In genomic region chr6:39111280-39111679, GRCh38 we compare ENCODE assay signal across 28 cellular contexts. TPM values are rescaled to one million over a fixed set of nuclear protein-coding genes. Genes with fewer than 3 reads are reported as not detected.
A peak's percentile ranks its signal among the peaks of the same experiment; 100 is the strongest.
DNase-seq lines count a peak whose midpoint lies in the region; ATAC-seq, FAIRE-seq and TF ChIP-seq lines count a peak whose summit lies in the region.
"Had no signal": no experiment of that assay in that cellular context is flagged by ENCODE, and none has a peak within 500 bp of the region (broad histone marks: within the 10 kb centered on the region; RNA-seq: fewer than 3 reads in every experiment).

No MANE protein-coding gene starts in this region.

- H3K4me1 ChIP-seq in K562 (replicated peaks in 1 of 2; ENCODE audit: control insufficient read depth in 2 of 2, insufficient read depth in 2 of 2, low read length in 2 of 2) (peaks cover 6 to 10% of the 10 kb centered on the region in 2 experiments; a peak in 4 of 5 replicates), stomach (peaks cover 5 to 43% (median 22%) of the 10 kb centered on the region in 4 donors), gastroesophageal sphincter (peaks cover 3 to 25% (median 6%) of the 10 kb centered on the region in 3 donors)

- no peaks in the 10 kb centered on the region for H3K9me3 ChIP-seq in K562 (replicated peaks; ENCODE audit: control insufficient read depth, insufficient read depth, low read depth, low read length)
- H3K9me3 ChIP-seq in stomach, result no peaks in the 10 kb centered on the region
- H3K9me3 ChIP-seq in gastroesophageal sphincter, result no peaks in the 10 kb centered on the region
- H3K9me3 ChIP-seq: MG63, SK-N-SH, tibial nerve had no signal

- DNase-seq in natural killer cell treated with Interleukin-12 subunit alpha and Interleukin-12 subunit beta and Interleukin-15 and Interleukin-18, amount 100 ng/mL, for 72 hours (ENCODE audit: low spot score), result no peak
- DNase-seq in natural killer cell (no peak), K562 (ENCODE audit: extremely low read depth in 1 of 4, low spot score in 3 of 4) (no peak), stomach (no peak)
- no peak for DNase-seq in T-helper 2 cell treated with Interferon-gamma antibody and Interleukin-4, amounts not matched to agents 5 μg/mL and 100 μg/mL, for 36 hours (ENCODE audit: low spot score)
- DNase-seq: activated effector memory CD4-positive, alpha-beta T cell treated with anti-CD3 and anti-CD28 coated beads, Interleukin-2, amount 50 U/mL, for 16 hours; central memory CD4-positive, alpha-beta T cell; DMS 273 treated with DMSO at 0.1 percent for 48 hours; kidney; MG63; NCI-H1436; NCI-H2107; NCI-H446; OCI-M1; right cardiac atrium; SK-N-SH; stimulated activated CD4-positive, alpha-beta T cell treated with anti-CD3 and anti-CD28 coated beads, Interleukin-4, amount 100 ng/mL, for 1 hour; stimulated activated naive CD4-positive, alpha-beta T cell treated with Interleukin-2 at 50 U/mL for 16 hours had no signal

- peaks cover 3% of the 10 kb centered on the region for H3K9me1 ChIP-seq in K562 (ENCODE audit: control insufficient read depth, insufficient read depth, low read length)

- no peak overlapping the region for H2AFZ ChIP-seq in K562 (ENCODE audit: low read depth, low read length)
- H2AFZ ChIP-seq: parathyroid adenoma had no signal

- H4K20me1 ChIP-seq in K562 (replicated peaks; ENCODE audit: control insufficient read depth, insufficient read depth, low read length), result no peaks in the 10 kb centered on the region

- CTCF ChIA-PET in K562 (lab: Yijun Ruan, JAX; ENCODE audit: low intra/inter-chr PET ratio), result no interaction called here

- no peak for ATAC-seq in natural killer cell treated with Interleukin-12 subunit alpha and Interleukin-12 subunit beta and Interleukin-15 and Interleukin-18, amount 100 ng/mL, for 72 hours
- ATAC-seq in natural killer cell (no peak), K562 (no peak), HG02678 (IDR thresholded peaks at IDR 0.05; ENCODE audit: unreplicated experiment) (no peak), GM21367 (IDR thresholded peaks at IDR 0.05; ENCODE audit: unreplicated experiment) (no peak), gastroesophageal sphincter (no peak)
- ATAC-seq: right cardiac atrium, WTC11 had no signal

- WGBS in K562 (ENCODE audit: insufficient coverage, low coverage, missing lambda C conversion rate), result 44% methylated on average over 5 of the region's 5 CpGs
- WGBS in stomach, 5 donors, result 72 to 79% (median 77%) methylated on average over 5 of the region's 5 CpGs
- 65 to 73% methylated on average over 5 of the region's 5 CpGs for WGBS in gastroesophageal sphincter (ENCODE audit: low coverage in 1 of 2), 2 donors

- no peak overlapping the region for H3K9ac ChIP-seq in K562 (ENCODE audit: insufficient read depth in 1 of 2, low read depth in 2 of 2, low read length in 2 of 2)
- H3K9ac ChIP-seq: parathyroid adenoma, SK-N-SH had no signal

- no peaks in the 10 kb centered on the region for H3K27me3 Mint-ChIP-seq in natural killer cell treated with Interleukin-12 subunit alpha and Interleukin-12 subunit beta and Interleukin-15 and Interleukin-18, amount 100 ng/mL, for 72 hours
- no peaks in the 10 kb centered on the region for H3K27me3 Mint-ChIP-seq in natural killer cell (ENCODE audit: low read depth in 2 of 2)
- H3K27me3 Mint-ChIP-seq in T-helper 2 cell treated with Interferon-gamma antibody and Interleukin-4, amounts not matched to agents 5 μg/mL and 100 μg/mL, for 36 hours (ENCODE audit: low read depth), result no peaks in the 10 kb centered on the region

- intact Hi-C loops in natural killer cell (cut with micrococcal nuclease) (loop anchor here (10.0 kb wide), 1 partner anchor 476 kb away; the partner anchor contains the start of gene BTBD9), K562 (cut with micrococcal nuclease) (loop anchor here (10.0 kb wide), 1 partner anchor 114 kb away; the partner anchor contains the start of gene KCNK5), stomach (cut with DNase I; ENCODE audit: low total_unique reads) (no loop called here)

- peaks cover 16 to 53% of the 10 kb centered on the region in 2 donors for H3K4me1 Mint-ChIP-seq in natural killer cell treated with Interleukin-12 subunit alpha and Interleukin-12 subunit beta and Interleukin-15 and Interleukin-18, amount 100 ng/mL, for 72 hours (ENCODE audit: low read depth in 2 of 2)
- peaks cover 29% of the 10 kb centered on the region in 2 donors for H3K4me1 Mint-ChIP-seq in natural killer cell
- H3K4me1 Mint-ChIP-seq in T-helper 2 cell treated with Interferon-gamma antibody and Interleukin-4, amounts not matched to agents 5 μg/mL and 100 μg/mL, for 36 hours (ENCODE audit: low read depth), result peaks cover 57% of the 10 kb centered on the region

- peak overlapping the region; percentile 69 for H3K4me3 Mint-ChIP-seq in natural killer cell treated with Interleukin-12 subunit alpha and Interleukin-12 subunit beta and Interleukin-15 and Interleukin-18, amount 100 ng/mL, for 72 hours
- H3K4me3 Mint-ChIP-seq in natural killer cell, result no peak overlapping the region
- peak overlapping the region; percentile 81 for H3K4me3 Mint-ChIP-seq in T-helper 2 cell treated with Interferon-gamma antibody and Interleukin-4, amounts not matched to agents 5 μg/mL and 100 μg/mL, for 36 hours
- H3K4me3 Mint-ChIP-seq: WTC11 had no signal

- no peaks in the 10 kb centered on the region for H3K9me3 Mint-ChIP-seq in natural killer cell treated with Interleukin-12 subunit alpha and Interleukin-12 subunit beta and Interleukin-15 and Interleukin-18, amount 100 ng/mL, for 72 hours
- no peaks in the 10 kb centered on the region for H3K9me3 Mint-ChIP-seq in natural killer cell
- no peaks in the 10 kb centered on the region for H3K9me3 Mint-ChIP-seq in T-helper 2 cell treated with Interferon-gamma antibody and Interleukin-4, amounts not matched to agents 5 μg/mL and 100 μg/mL, for 36 hours
- H3K9me3 Mint-ChIP-seq: CD14-positive monocyte, neural crest cell, WTC11 had no signal

- peak overlapping the region; percentile 54 to 67 for H3K27ac Mint-ChIP-seq in natural killer cell treated with Interleukin-12 subunit alpha and Interleukin-12 subunit beta and Interleukin-15 and Interleukin-18, amount 100 ng/mL, for 72 hours
- H3K27ac Mint-ChIP-seq in natural killer cell, result no peak overlapping the region
- peak overlapping the region; percentile 96 for H3K27ac Mint-ChIP-seq in T-helper 2 cell treated with Interferon-gamma antibody and Interleukin-4, amounts not matched to agents 5 μg/mL and 100 μg/mL, for 36 hours
- H3K27ac Mint-ChIP-seq: WTC11 had no signal

- POLR2A ChIA-PET in K562 (lab: Yijun Ruan, JAX), result interaction anchor here (1.5 kb wide), 1 partner anchor 8 kb away, joined by 3 read pairs; no protein-coding TSS in a partner anchor

- H3K27me3 ChIP-seq in K562 (ENCODE audit: control insufficient read depth in 2 of 2, insufficient read depth in 2 of 2, low read length in 2 of 2), result no peaks in the 10 kb centered on the region
- H3K27me3 ChIP-seq in stomach, result no peaks in the 10 kb centered on the region
- no peaks in the 10 kb centered on the region for H3K27me3 ChIP-seq in gastroesophageal sphincter
- H3K27me3 ChIP-seq: MG63, tibial nerve had no signal

- TF ChIP-seq POLR2A in K562 (conservative IDR thresholded peaks at IDR 0.05) (no peak), stomach (IDR thresholded peaks at IDR 0.05) (no peak), gastroesophageal sphincter (IDR thresholded peaks at IDR 0.05) (no peak)

- in situ Hi-C loops in K562 (cut with MboI), result no loop called here

- FAIRE-seq in K562 (lab: Jason Lieb, UNC), result no peak
- FAIRE-seq: astrocyte, endothelial cell of umbilical vein, kidney had no signal

- BruUV-seq in K562 (replicated peaks; lab: Mats Ljungman, UMichigan), result no TSS peak

- H3K27ac ChIP-seq in K562 (ENCODE audit: extremely low read depth, low read depth, low read length) (no peak overlapping the region), stomach (no peak overlapping the region), gastroesophageal sphincter (no peak overlapping the region)
- H3K27ac ChIP-seq: parathyroid adenoma had no signal

- no peak for TF ChIP-seq CTCF in natural killer cell (IDR thresholded peaks at IDR 0.05)
- no peak for TF ChIP-seq CTCF in K562 (IDR thresholded peaks at IDR 0.05 in 2 of 3, conservative IDR thresholded peaks at IDR 0.05 in 1 of 3; ENCODE audit: insufficient read depth in 2 of 3, low read depth in 1 of 3, low read length in 3 of 3)
- no peak for TF ChIP-seq CTCF in stomach (IDR thresholded peaks at IDR 0.05)
- TF ChIP-seq CTCF in gastroesophageal sphincter (IDR thresholded peaks at IDR 0.05), result no peak

- no peak overlapping the region for H3K4me2 ChIP-seq in K562 (ENCODE audit: insufficient read depth, low read length)
- H3K4me2 ChIP-seq: SK-N-SH had no signal

- no peak for TF ChIP-seq EP300 in K562 (IDR thresholded peaks at IDR 0.05; ENCODE audit: low read length)
- no peak for TF ChIP-seq EP300 in stomach (IDR thresholded peaks at IDR 0.05)
- TF ChIP-seq EP300 in gastroesophageal sphincter (IDR thresholded peaks at IDR 0.05), result no peak

- H3K79me2 ChIP-seq in K562 (ENCODE audit: control insufficient read depth, insufficient read depth, low read length), result no peaks in the 10 kb centered on the region

- H3K4me3 ChIP-seq in K562 (no peak overlapping the region), stomach (no peak overlapping the region), gastroesophageal sphincter (no peak overlapping the region)
- H3K4me3 ChIP-seq: MG63, tibial nerve had no signal

- peaks cover 6% of the 10 kb centered on the region for H3K36me3 Mint-ChIP-seq in natural killer cell treated with Interleukin-12 subunit alpha and Interleukin-12 subunit beta and Interleukin-15 and Interleukin-18, amount 100 ng/mL, for 72 hours
- no peaks in the 10 kb centered on the region for H3K36me3 Mint-ChIP-seq in natural killer cell
- peaks cover 28% of the 10 kb centered on the region for H3K36me3 Mint-ChIP-seq in T-helper 2 cell treated with Interferon-gamma antibody and Interleukin-4, amounts not matched to agents 5 μg/mL and 100 μg/mL, for 36 hours (ENCODE audit: low read depth)
- H3K36me3 Mint-ChIP-seq: WTC11 had no signal

- TF ChIP-seq RAD21 in K562 (CRISPR knock-in tag; conservative IDR thresholded peaks at IDR 0.05 in 1 of 2, IDR thresholded peaks at IDR 0.05 in 1 of 2), result no peak

- H3K36me3 ChIP-seq in K562 (ENCODE audit: control insufficient read depth, insufficient read depth, low read length) (0 out of 3 replicates have a peak, but pooled peaks cover 6% of the 10 kb centered on the region), stomach (peaks cover 10 to 26% (median 17%) of the 10 kb centered on the region in 4 donors), gastroesophageal sphincter (peaks cover 0 to 35% of the 10 kb centered on the region in 2 donors)

RNA-seq across cellular contexts. Expression of gene SAYSD1, which starts 3.7 kb away (rescaled TPM):
- total RNA-seq in natural killer cell treated with Interleukin-12 subunit alpha and Interleukin-12 subunit beta and Interleukin-15 and Interleukin-18, amount 100 ng/mL, for 72 hours, result 1 to 10 TPM; 3.5 to 5.2 TPM
- total RNA-seq in natural killer cell (10 to 100 TPM; 11.3 to 13.1 (median 11.5) TPM), K562 (2014; rRNA removed) (11.1 and 11.6 TPM in 2 replicates), K562 (2014; rRNA removed; fragmentation: Illumina TruSeq; extraction: Trizol) (14.0 TPM in 2 replicates), K562 (2015; rRNA removed; fragmentation: Illumina TruSeq; extraction: Trizol) (13.8 and 15.2 TPM in 2 replicates), K562 (2021) (12.4 and 13.6 TPM in 2 replicates), stomach (10 to 100 TPM in 2 of 5 donors, 1 to 10 TPM in 3; 1.2 to 24.8 (median 4.9) TPM), gastroesophageal sphincter (10 to 100 TPM; 16.4 to 23.2 (median 20.7) TPM)
- total RNA-seq in K562 (2011; cell fraction: chromatin; rRNA removed; ENCODE audit: low replicate concordance), result 5.5 and 18.2 TPM in 2 replicates
- 7.2 and 8.4 TPM in 2 replicates for total RNA-seq in K562 (2011; cell fraction: nucleolus; rRNA removed)
- total RNA-seq in K562 (2011; cell fraction: nucleoplasm; rRNA removed), result 12.2 and 15.6 TPM in 2 replicates
- polyA plus RNA-seq in K562 (2011; rRNA removed) (18.0 and 19.1 TPM in 2 replicates), K562 (2014; fragmentation: Illumina TruSeq; extraction: Trizol) (10.6 and 12.0 TPM in 2 replicates), K562 (2014; fragmentation: Nextera tagmentation; extraction: Ambion mirVana) (1 to 10 TPM; 3.5 to 4.2 TPM), K562 (2014; rRNA removed) (12.9 and 18.6 TPM in 2 replicates), stomach (1 to 10 TPM; 6.6 to 9.9 (median 8.9) TPM)
- 9.0 and 14.2 TPM in 2 replicates for polyA plus RNA-seq in K562 (2011; cell fraction: cytosol; rRNA removed)
- polyA plus RNA-seq in K562 (2011; cell fraction: nucleus; rRNA removed), result 9.1 and 14.8 TPM in 2 replicates
- polyA plus RNA-seq in K562 (2012), result 9.8 and 9.9 TPM in 2 replicates
- 17.6 and 18.7 TPM in 2 replicates for polyA minus RNA-seq in K562 (2011; rRNA and poly(A)+ RNA removed)
- 5.2 and 8.8 TPM in 2 replicates for polyA minus RNA-seq in K562 (2011; cell fraction: cytosol; rRNA and poly(A)+ RNA removed)
- polyA minus RNA-seq in K562 (2011; cell fraction: nucleus; rRNA and poly(A)+ RNA removed), result 9.7 and 20.2 TPM in 2 replicates

Comparison
In these comparisons a context has a peak if more than half of its experiments do, and no peak if none do; other contexts are left out.
1. H3K27ac Mint-ChIP-seq: peak in natural killer cell treated with Interleukin-12 subunit alpha and Interleukin-12 subunit beta and Interleukin-15 and Interleukin-18, amount 100 ng/mL, for 72 hours (2 of 2) and T-helper 2 cell treated with Interferon-gamma antibody and Interleukin-4, amounts not matched to agents 5 μg/mL and 100 μg/mL, for 36 hours (single experiment); none in natural killer cell (0 of 2).